8 cellular contexts compared by ENCODE assay signal in the genomic region with DNA sequence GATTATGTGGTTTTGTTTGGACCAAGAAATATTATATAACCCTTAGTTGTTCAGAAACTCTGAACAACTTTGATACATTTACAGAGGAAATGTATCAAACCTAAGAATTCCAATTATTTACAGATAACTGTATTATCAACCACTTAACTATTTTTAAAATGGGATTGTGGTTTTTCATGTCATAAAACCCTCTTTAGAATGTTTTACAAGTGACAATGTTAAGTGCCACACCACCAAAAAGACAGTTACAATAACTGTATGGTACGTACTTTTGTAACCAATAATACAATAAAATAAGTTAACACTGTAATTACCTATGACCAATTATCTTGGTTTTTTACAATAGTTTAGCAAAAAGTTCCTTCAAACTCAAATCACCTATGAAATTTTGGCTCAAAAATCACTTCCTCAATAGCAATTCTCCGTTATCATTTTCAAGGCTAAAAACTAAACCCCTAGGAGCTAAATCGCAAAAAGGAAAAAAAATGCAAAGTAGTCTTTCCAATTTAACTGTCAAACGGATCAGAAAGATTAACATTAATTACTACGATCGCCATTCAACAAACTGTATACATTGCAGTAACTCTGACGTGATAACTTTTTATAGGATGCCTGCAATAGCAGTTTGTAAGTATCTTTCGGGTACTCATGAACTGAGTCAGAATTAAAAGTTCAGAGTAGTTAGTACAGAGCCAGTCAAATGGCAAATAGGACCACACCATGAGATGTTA. TPM values are rescaled to one million over a fixed set of nuclear protein-coding genes. Genes with fewer than 3 reads are reported as not detected.
DNase-seq lines count a peak whose midpoint lies in the region; ATAC-seq and TF ChIP-seq lines count a peak whose summit lies in the region.

No MANE protein-coding gene starts in this region.

- H3K27ac Mint-ChIP-seq in activated naive CD4-positive, alpha-beta T cell treated with anti-CD3 and anti-CD28 coated beads, Interleukin-2, amount 50 U/mL, for 72 hours = peak overlapping the region; percentile 92 to 97

- H3K27me3 ChIP-seq in heart left ventricle (no peaks in the 10 kb centered on the region), uterus (no peaks in the 10 kb centered on the region)

- no peaks in the 10 kb centered on the region for H3K9me3 ChIP-seq in heart left ventricle
- H3K9me3 ChIP-seq in uterus = no peaks in the 10 kb centered on the region

- DNase-seq in heart left ventricle = no peak
- no peak for DNase-seq in Right ventricle myocardium inferior (ENCODE audit: missing footprints)
- DNase-seq in activated naive CD4-positive, alpha-beta T cell treated with anti-CD3 and anti-CD28 coated beads, Interleukin-2, amount 50 U/mL, for 72 hours (ENCODE audit: low spot score in 2 of 2) = no peak
- DNase-seq in lower leg skin (ENCODE audit: low spot score in 2 of 2) = no peak
- DNase-seq in uterus = no peak
- DNase-seq in hypothalamus (lab: John Stamatoyannopoulos, UW) = no peak
- DNase-seq in HuH-7 (ENCODE audit: low spot score) = no peak
- no peak for DNase-seq in sciatic nerve (ENCODE audit: low spot score)

- H3K36me3 ChIP-seq in heart left ventricle = peaks cover 0 to 3% (median 0%) of the 10 kb centered on the region in 9 donors
- H3K36me3 ChIP-seq in uterus = no peaks in the 10 kb centered on the region

- TF ChIP-seq CTCF in heart left ventricle (IDR thresholded peaks at IDR 0.05) = no peak
- no peak for TF ChIP-seq CTCF in lower leg skin (IDR thresholded peaks at IDR 0.05)
- no peak for TF ChIP-seq CTCF in uterus (IDR thresholded peaks at IDR 0.05)

- H3K9me3 Mint-ChIP-seq in activated naive CD4-positive, alpha-beta T cell treated with anti-CD3 and anti-CD28 coated beads, Interleukin-2, amount 50 U/mL, for 72 hours = no peaks in the 10 kb centered on the region

- H3K27ac ChIP-seq in heart left ventricle (peak overlapping the region in 6 of 12 donors; percentile 95 to 98 (median 96)), uterus (peak overlapping the region; percentile 10 to 98)

- TF ChIP-seq POLR2A in heart left ventricle (IDR thresholded peaks at IDR 0.05) = no peak
- no peak for TF ChIP-seq POLR2A in lower leg skin (IDR thresholded peaks at IDR 0.05)
- no peak for TF ChIP-seq POLR2A in uterus (IDR thresholded peaks at IDR 0.05)

- intact Hi-C loops in heart left ventricle (cut with DNase I) = loop anchor here in 9 of 10 donors (2.0 to 10.0 kb wide), 14 partner anchors 48 to 135 kb away; no protein-coding TSS in a partner anchor
- intact Hi-C loops in Right ventricle myocardium inferior (cut with DNase I) = loop anchor here (5.0 to 10.0 kb wide), 3 partner anchors 58 to 133 kb away; no protein-coding TSS in a partner anchor
- intact Hi-C loops in lower leg skin (cut with DNase I; ENCODE audit: low total_unique reads) = loop anchor here (10.0 kb wide), 1 partner anchor 695 kb away; no protein-coding TSS in a partner anchor
- intact Hi-C loops in uterus (cut with DNase I; ENCODE audit: low total_unique reads) = no loop called here
- intact Hi-C loops in sciatic nerve (cut with DNase I) = no loop called here

- 1 to 2% (median 1%) methylated on average over 8 of the region's 8 CpGs for WGBS in heart left ventricle, 4 donors
- WGBS in lower leg skin, 2 donors = 1% methylated on average over 8 of the region's 8 CpGs

- H3K4me1 ChIP-seq in heart left ventricle = peaks cover 0 to 60% (median 41%) of the 10 kb centered on the region in 12 donors
- peaks cover 0 to 6% of the 10 kb centered on the region in 2 donors for H3K4me1 ChIP-seq in uterus

- H3K36me3 Mint-ChIP-seq in activated naive CD4-positive, alpha-beta T cell treated with anti-CD3 and anti-CD28 coated beads, Interleukin-2, amount 50 U/mL, for 72 hours = peaks cover 16 to 18% of the 10 kb centered on the region in 2 donors

- H3K4me3 ChIP-seq in heart left ventricle (peak overlapping the region; percentile 64 to 98 (median 93)), lower leg skin (ENCODE audit: low read depth, poor library complexity, severe bottlenecking) (peak overlapping the region; percentile 98), uterus (peak overlapping the region; percentile 93 to 96)

- no peak for ATAC-seq in heart left ventricle
- ATAC-seq in Right ventricle myocardium inferior = no peak
- peak in 1 of 2 donors; percentile 36 for ATAC-seq in activated naive CD4-positive, alpha-beta T cell treated with anti-CD3 and anti-CD28 coated beads, Interleukin-2, amount 50 U/mL, for 72 hours
- ATAC-seq in sciatic nerve = no peak

RNA-seq across cellular contexts. Expression of gene ROCK1, which starts 1.5 kb away (rescaled TPM):
- total RNA-seq in heart left ventricle (10 to 100 TPM; 25.1 to 46.2 (median 37.8) TPM), Right ventricle myocardium inferior (32.8 TPM), lower leg skin (10 to 100 TPM; 11.5 to 27.3 (median 18.4) TPM), uterus (10 to 100 TPM; 25.6 to 93.8 (median 52.7) TPM), sciatic nerve (98.8 TPM)
- polyA plus RNA-seq in heart left ventricle = 10 to 100 TPM; 14.1 to 28.5 TPM
- total RNA-seq in activated naive CD4-positive, alpha-beta T cell treated with anti-CD3 and anti-CD28 coated beads, Interleukin-2, amount 50 U/mL, for 72 hours = 10 to 100 TPM; 59.4 to 63.4 TPM

Comparison
In these comparisons a context has a peak if more than half of its experiments do, and no peak if none do; other contexts are left out.
1. intact Hi-C loops: an anchor here in heart left ventricle (2.0 to 10.0 kb wide), Right ventricle myocardium inferior (5.0 to 10.0 kb wide) and lower leg skin (10.0 kb wide); none called in uterus and sciatic nerve.